Comparison of ENCODE assay signal across 6 cellular contexts in genomic region chr4:8630240-8630905, GRCh38. TPM values are rescaled to one million over a fixed set of nuclear protein-coding genes. Genes with fewer than 3 reads are reported as not detected.
"Had no signal": no experiment of that assay in that cellular context is flagged by ENCODE, and none has a peak within 500 bp of the region (broad histone marks: within the 10 kb centered on the region; RNA-seq: fewer than 3 reads in every experiment).

No MANE protein-coding gene starts in this region.

RNA-seq across cellular contexts. Expression of gene CPZ, which starts 37.8 kb away (rescaled TPM):
- total RNA-seq: activated CD4-positive, alpha-beta T cell treated with anti-CD3 and anti-CD28 coated beads, Interleukin-2, amount 10 ng/mL, durations not matched to agents 24 days and 14 days; activated CD8-positive, alpha-beta memory T cell treated with anti-CD3 and anti-CD28 coated beads, Interleukin-2, amount 10 ng/mL, durations not matched to agents 7 days and 5 days; activated T-helper 1 cell treated with anti-CD3 and anti-CD28 coated beads, Interleukin-12 subunit alpha, Interleukin-12 subunit beta, Interleukin-2, Interleukin-4 antibody, amounts not matched to agents 30 ng/mL and 10 ng/mL and 1 ng/mL, durations not matched to agents 14 hours and 24 hours and 36 hours; MCF 10A had no signal
- polyA plus RNA-seq: IgD-negative memory B cell had no signal

RNA-seq across cellular contexts. Expression of gene GPR78, which starts 50.2 kb away (rescaled TPM):
- total RNA-seq: activated CD4-positive, alpha-beta T cell treated with anti-CD3 and anti-CD28 coated beads, Interleukin-2, amount 10 ng/mL, durations not matched to agents 24 days and 14 days; activated CD8-positive, alpha-beta memory T cell treated with anti-CD3 and anti-CD28 coated beads, Interleukin-2, amount 10 ng/mL, durations not matched to agents 7 days and 5 days; activated T-helper 1 cell treated with anti-CD3 and anti-CD28 coated beads, Interleukin-12 subunit alpha, Interleukin-12 subunit beta, Interleukin-2, Interleukin-4 antibody, amounts not matched to agents 30 ng/mL and 10 ng/mL and 1 ng/mL, durations not matched to agents 14 hours and 24 hours and 36 hours; MCF 10A; RPMI7951 had no signal
- polyA plus RNA-seq: IgD-negative memory B cell had no signal
